In the genomic region with DNA sequence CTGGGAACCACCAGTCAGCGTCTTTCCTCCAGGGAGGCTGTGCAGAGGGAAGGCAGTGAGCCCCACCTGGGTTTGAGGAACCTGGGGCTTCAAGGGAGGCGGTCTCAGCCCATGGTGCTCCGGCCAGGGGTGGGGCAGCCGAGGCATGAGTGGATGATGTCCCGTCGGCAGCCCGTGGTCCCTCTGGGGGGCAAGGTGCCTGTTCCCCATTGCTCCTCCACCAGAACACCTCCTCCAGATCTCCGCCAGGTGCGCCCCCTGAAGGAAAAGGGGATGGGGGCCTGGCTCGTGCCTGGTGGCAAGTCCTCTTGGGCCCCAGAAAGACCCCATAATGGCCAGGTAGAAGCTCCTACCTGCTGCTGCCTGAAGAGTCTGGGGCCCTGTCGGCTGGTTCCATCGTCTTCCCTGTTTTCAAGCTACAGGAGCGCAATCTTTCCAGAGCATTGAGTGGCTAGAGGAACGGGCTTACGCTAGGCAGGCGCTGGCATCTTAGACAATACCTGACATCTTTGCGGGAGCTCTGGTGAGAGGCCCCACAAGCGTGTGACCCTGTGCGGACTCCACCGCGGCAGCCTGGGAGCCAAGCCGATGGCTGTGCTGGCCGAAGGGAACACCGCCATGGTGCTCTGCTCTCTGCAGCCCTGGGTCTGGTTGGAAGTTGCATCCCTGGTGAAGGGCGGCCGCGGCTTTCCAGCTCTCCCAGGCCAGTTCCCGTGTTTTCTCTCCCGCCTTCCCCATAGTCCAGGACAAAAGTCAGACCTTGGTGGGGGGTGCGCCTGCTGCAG, we compare ENCODE assay signal across 21 cellular contexts.
DNase-seq lines count a peak whose midpoint lies in the region; ATAC-seq and TF ChIP-seq lines count a peak whose summit lies in the region.
"Had no signal": no experiment of that assay in that cellular context is flagged by ENCODE, and none has a peak within 500 bp of the region (broad histone marks: within the 10 kb centered on the region; RNA-seq: fewer than 3 reads in every experiment).

No MANE protein-coding gene starts in this region.

- no peak for ATAC-seq in activated T-cell treated with anti-CD3 and anti-CD28 coated beads, Interleukin-2, amount 50 U/mL, for 72 hours (replicated peaks in 1 of 2)
- ATAC-seq in body of pancreas = no peak
- ATAC-seq in right lobe of liver = no peak
- ATAC-seq: T-helper 17 cell had no signal

- no peaks in the 10 kb centered on the region for H3K36me3 ChIP-seq in body of pancreas (replicated peaks in 1 of 2; ENCODE audit: insufficient read depth in 1 of 2, low read depth in 2 of 2)
- no peaks in the 10 kb centered on the region for H3K36me3 ChIP-seq in right lobe of liver
- no peaks in the 10 kb centered on the region for H3K36me3 ChIP-seq in spleen
- H3K36me3 ChIP-seq: SJSA1 had no signal

- CTCF ChIA-PET in activated CD4-positive, alpha-beta T cell treated with anti-CD3 and anti-CD28 coated beads, Interleukin-2, amount 10 ng/mL, durations not matched to agents 7 days and 5 days (lab: Charles Lee) = no interaction called here

- 93 to 95% methylated on average over 20 to 28 of the region's 30 CpGs for WGBS in body of pancreas, 2 donors
- WGBS in right lobe of liver (ENCODE audit: insufficient coverage, low coverage, low lambda C conversion rate, missing lambda C conversion rate) = 75% methylated on average over 14 of the region's 30 CpGs
- 93 to 96% (median 95%) methylated on average over 23 to 30 of the region's 30 CpGs for WGBS in spleen, 5 donors

- H3K27me3 ChIP-seq in body of pancreas (no peaks in the 10 kb centered on the region), right lobe of liver (no peaks in the 10 kb centered on the region), spleen (replicated peaks in 1 of 7) (no peaks in the 10 kb centered on the region)
- H3K27me3 ChIP-seq: SJSA1 had no signal

- H3K27ac ChIP-seq in body of pancreas = no peak overlapping the region
- no peak overlapping the region for H3K27ac ChIP-seq in right lobe of liver
- no peak overlapping the region for H3K27ac ChIP-seq in spleen
- H3K27ac ChIP-seq: parathyroid adenoma, SJSA1, VCaP had no signal

- H3K9me3 ChIP-seq in body of pancreas (no peaks in the 10 kb centered on the region), right lobe of liver (no peaks in the 10 kb centered on the region), spleen (no peaks in the 10 kb centered on the region)
- H3K9me3 ChIP-seq: Caco-2, SJSA1 had no signal

- POLR2A ChIA-PET in activated CD4-positive, alpha-beta T cell treated with anti-CD3 and anti-CD28 coated beads, Interleukin-2, amount 10 ng/mL, durations not matched to agents 7 days and 5 days (lab: Charles Lee) = no interaction called here

- H3K4me1 Mint-ChIP-seq in activated T-cell treated with anti-CD3 and anti-CD28 coated beads, Interleukin-2, amount 50 U/mL, for 72 hours (ENCODE audit: low read depth) = peaks cover 13% of the 10 kb centered on the region
- H3K4me1 Mint-ChIP-seq in activated CD4-positive, alpha-beta T cell treated with anti-CD3 and anti-CD28 coated beads, Interleukin-2, amount 10 ng/mL, durations not matched to agents 7 days and 5 days = peaks cover 7% of the 10 kb centered on the region

- TF ChIP-seq CTCF in body of pancreas (IDR thresholded peaks at IDR 0.05) (no peak), right lobe of liver (IDR thresholded peaks at IDR 0.05) (no peak), spleen (IDR thresholded peaks at IDR 0.05 in 8 of 11, conservative IDR thresholded peaks at IDR 0.05 in 3 of 11) (no peak)

- H3K4me1 ChIP-seq in body of pancreas (no peaks in the 10 kb centered on the region), right lobe of liver (no peaks in the 10 kb centered on the region), spleen (peaks cover 0 to 5% (median under 1%) of the 10 kb centered on the region in 6 donors)
- H3K4me1 ChIP-seq: parathyroid adenoma had no signal

- TF ChIP-seq POLR2A in body of pancreas (IDR thresholded peaks at IDR 0.05) (no peak), right lobe of liver (IDR thresholded peaks at IDR 0.05) (no peak), spleen (IDR thresholded peaks at IDR 0.05) (no peak)

- H3K27me3 Mint-ChIP-seq in activated T-cell treated with anti-CD3 and anti-CD28 coated beads, Interleukin-2, amount 50 U/mL, for 72 hours (ENCODE audit: low read depth) = no peaks in the 10 kb centered on the region
- no peaks in the 10 kb centered on the region for H3K27me3 Mint-ChIP-seq in activated CD4-positive, alpha-beta T cell treated with anti-CD3 and anti-CD28 coated beads, Interleukin-2, amount 10 ng/mL, durations not matched to agents 7 days and 5 days
- H3K27me3 Mint-ChIP-seq: activated naive CD4-positive, alpha-beta T cell treated with anti-CD3 and anti-CD28 coated beads, Interleukin-2, amount 50 U/mL, for 24 hours; stimulated activated naive CD8-positive, alpha-beta T cell treated with anti-CD3 and anti-CD28 coated beads, Interleukin-15, Interleukin-2, amounts not matched to agents 100 ng/mL and 50 ng/mL, for 24 hours; T-helper 17 cell had no signal

- H3K9me3 Mint-ChIP-seq in activated T-cell treated with anti-CD3 and anti-CD28 coated beads, Interleukin-2, amount 50 U/mL, for 72 hours = no peaks in the 10 kb centered on the region
- H3K9me3 Mint-ChIP-seq in activated CD4-positive, alpha-beta T cell treated with anti-CD3 and anti-CD28 coated beads, Interleukin-2, amount 10 ng/mL, durations not matched to agents 7 days and 5 days = no peaks in the 10 kb centered on the region
- H3K9me3 Mint-ChIP-seq: activated naive CD4-positive, alpha-beta T cell treated with anti-CD3 and anti-CD28 coated beads, Interleukin-2, amount 50 U/mL, for 24 hours; stimulated activated naive CD8-positive, alpha-beta T cell treated with anti-CD3 and anti-CD28 coated beads, Interleukin-15, Interleukin-2, amounts not matched to agents 100 ng/mL and 50 ng/mL, for 24 hours had no signal

- no peak overlapping the region for H3K27ac Mint-ChIP-seq in activated T-cell treated with anti-CD3 and anti-CD28 coated beads, Interleukin-2, amount 50 U/mL, for 72 hours
- no peak overlapping the region for H3K27ac Mint-ChIP-seq in activated CD4-positive, alpha-beta T cell treated with anti-CD3 and anti-CD28 coated beads, Interleukin-2, amount 10 ng/mL, durations not matched to agents 7 days and 5 days
- H3K27ac Mint-ChIP-seq: activated naive CD4-positive, alpha-beta T cell treated with anti-CD3 and anti-CD28 coated beads, Interleukin-2, amount 50 U/mL, for 24 hours; stimulated activated naive CD8-positive, alpha-beta T cell treated with anti-CD3 and anti-CD28 coated beads, Interleukin-15, Interleukin-2, amounts not matched to agents 100 ng/mL and 50 ng/mL, for 24 hours; T-helper 17 cell had no signal

- H3K36me3 Mint-ChIP-seq in activated T-cell treated with anti-CD3 and anti-CD28 coated beads, Interleukin-2, amount 50 U/mL, for 72 hours (ENCODE audit: insufficient read depth in 2 of 2) = no peaks in the 10 kb centered on the region
- H3K36me3 Mint-ChIP-seq in activated CD4-positive, alpha-beta T cell treated with anti-CD3 and anti-CD28 coated beads, Interleukin-2, amount 10 ng/mL, durations not matched to agents 7 days and 5 days (ENCODE audit: low read depth) = no peaks in the 10 kb centered on the region
- H3K36me3 Mint-ChIP-seq: activated naive CD4-positive, alpha-beta T cell treated with anti-CD3 and anti-CD28 coated beads, Interleukin-2, amount 50 U/mL, for 24 hours had no signal

- H3K4me3 Mint-ChIP-seq in activated T-cell treated with anti-CD3 and anti-CD28 coated beads, Interleukin-2, amount 50 U/mL, for 72 hours = no peak overlapping the region
- no peak overlapping the region for H3K4me3 Mint-ChIP-seq in activated CD4-positive, alpha-beta T cell treated with anti-CD3 and anti-CD28 coated beads, Interleukin-2, amount 10 ng/mL, durations not matched to agents 7 days and 5 days
- H3K4me3 Mint-ChIP-seq: activated naive CD4-positive, alpha-beta T cell treated with anti-CD3 and anti-CD28 coated beads, Interleukin-2, amount 50 U/mL, for 24 hours; stimulated activated naive CD8-positive, alpha-beta T cell treated with anti-CD3 and anti-CD28 coated beads, Interleukin-15, Interleukin-2, amounts not matched to agents 100 ng/mL and 50 ng/mL, for 24 hours; T-helper 17 cell had no signal

- peak; percentile 12 for DNase-seq in activated T-cell treated with anti-CD3 and anti-CD28 coated beads, Interleukin-2, amount 50 U/mL, for 1 hour
- DNase-seq in activated T-cell treated with anti-CD3 and anti-CD28 coated beads, Interleukin-2, amount 50 U/mL, for 72 hours = no peak
- DNase-seq in body of pancreas (peak in 3 of 4 donors; percentile 4 to 8 (median 8)), right lobe of liver (peak; percentile 14 to 46 (median 40)), spleen (peak; percentile 64), CD1c-positive myeloid dendritic cell (ENCODE audit: extremely low spot score) (no peak), NCI-H748 treated with DMSO at 0.1 percent for 48 hours (lab: John Stamatoyannopoulos, UW) (no peak)
- no peak for DNase-seq in activated CD4-positive, alpha-beta T cell treated with anti-CD3 and anti-CD28 coated beads, Interleukin-2, amount 10 ng/mL, durations not matched to agents 7 days and 5 days
- DNase-seq: 8988T; AML-193; DND-41; KBM-7; NCI-H146; stimulated activated CD4-positive, alpha-beta T cell treated with anti-CD3 and anti-CD28 coated beads, Interleukin-4, amount 100 ng/mL, for 1 hour had no signal

- no peak overlapping the region for H3K4me3 ChIP-seq in body of pancreas
- H3K4me3 ChIP-seq in right lobe of liver = no peak overlapping the region
- no peak overlapping the region for H3K4me3 ChIP-seq in spleen
- H3K4me3 ChIP-seq: SJSA1 had no signal

- intact Hi-C loops in body of pancreas (cut with DNase I) (loop anchor here (5.0 kb wide), 1 partner anchor 338 kb away; no protein-coding TSS in a partner anchor), right lobe of liver (cut with DNase I) (no loop called here), spleen (cut with DNase I; ENCODE audit: low total_unique reads) (no loop called here)

Comparison
In these comparisons a context has a peak if more than half of its experiments do, and no peak if none do; other contexts are left out.
1. DNase-seq: peak in activated T-cell treated with anti-CD3 and anti-CD28 coated beads, Interleukin-2, amount 50 U/mL, for 1 hour (single experiment), body of pancreas (3 of 4), right lobe of liver (3 of 3) and spleen (single experiment); none in activated T-cell treated with anti-CD3 and anti-CD28 coated beads, Interleukin-2, amount 50 U/mL, for 72 hours (0 of 2), CD1c-positive myeloid dendritic cell (single experiment), activated CD4-positive, alpha-beta T cell treated with anti-CD3 and anti-CD28 coated beads, Interleukin-2, amount 10 ng/mL, durations not matched to agents 7 days and 5 days (single experiment) and NCI-H748 treated with DMSO at 0.1 percent for 48 hours (single experiment).